11 cellular contexts compared by ENCODE assay signal in the genomic region with DNA sequence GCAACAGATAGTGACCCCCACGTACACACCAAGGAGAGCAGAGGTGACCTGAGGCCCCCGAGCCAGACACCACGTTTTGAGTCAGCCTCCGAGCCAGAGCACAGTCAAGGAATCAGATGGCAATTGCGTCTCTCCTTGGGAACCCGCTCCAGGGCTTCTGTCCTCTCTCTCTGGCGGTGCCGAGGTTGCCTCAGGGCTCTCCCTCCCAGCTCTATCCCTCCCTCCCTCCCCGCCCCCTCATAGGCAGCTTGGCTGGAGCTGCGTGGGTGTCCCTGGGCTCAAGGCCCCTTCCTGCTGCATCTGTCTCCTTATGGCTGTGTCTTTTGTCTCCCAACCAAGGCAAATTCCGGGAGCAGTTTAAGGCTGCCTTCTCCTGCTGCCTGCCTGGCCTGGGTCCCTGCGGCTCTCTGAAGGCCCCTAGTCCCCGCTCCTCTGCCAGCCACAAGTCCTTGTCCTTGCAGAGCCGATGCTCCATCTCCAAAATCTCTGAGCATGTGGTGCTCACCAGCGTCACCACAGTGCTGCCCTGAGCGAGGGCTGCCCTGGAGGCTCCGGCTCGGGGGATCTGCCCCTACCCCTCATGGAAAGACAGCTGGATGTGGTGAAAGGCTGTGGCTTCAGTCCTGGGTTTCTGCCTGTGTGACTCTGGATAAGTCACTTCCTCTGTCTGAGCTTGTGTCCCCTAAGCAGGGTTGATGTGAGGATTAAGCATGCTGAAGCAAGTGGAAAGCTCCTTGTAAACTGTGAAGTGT.
A peak's percentile ranks its signal among the peaks of the same experiment; 100 is the strongest.
DNase-seq lines count a peak whose midpoint lies in the region; ATAC-seq and TF ChIP-seq lines count a peak whose summit lies in the region.
"Had no signal": no experiment of that assay in that cellular context is flagged by ENCODE, and none has a peak within 500 bp of the region (broad histone marks: within the 10 kb centered on the region; RNA-seq: fewer than 3 reads in every experiment).

No MANE protein-coding gene starts in this region.

- peaks cover 42% of the 10 kb centered on the region for H3K36me3 ChIP-seq in muscle layer of colon (ENCODE audit: insufficient read depth, low read length)

- H3K27ac Mint-ChIP-seq in stimulated activated naive CD8-positive, alpha-beta T cell treated with anti-CD3 and anti-CD28 coated beads, Interleukin-15, Interleukin-2, amounts not matched to agents 100 ng/mL and 50 ng/mL, for 24 hours = peak overlapping the region; percentile 45

- H3K9me3 ChIP-seq in muscle layer of colon (ENCODE audit: low read length) = no peaks in the 10 kb centered on the region
- H3K9me3 ChIP-seq: Peyer's patch had no signal

- H3K27me3 Mint-ChIP-seq in stimulated activated naive CD8-positive, alpha-beta T cell treated with anti-CD3 and anti-CD28 coated beads, Interleukin-15, Interleukin-2, amounts not matched to agents 100 ng/mL and 50 ng/mL, for 24 hours = no peaks in the 10 kb centered on the region

- H3K4me1 Mint-ChIP-seq in stimulated activated naive CD8-positive, alpha-beta T cell treated with anti-CD3 and anti-CD28 coated beads, Interleukin-15, Interleukin-2, amounts not matched to agents 100 ng/mL and 50 ng/mL, for 24 hours (ENCODE audit: low read depth) = peaks cover 10% of the 10 kb centered on the region

- H3K27me3 ChIP-seq in muscle layer of colon (ENCODE audit: control insufficient read depth in 1 of 2, insufficient read depth in 2 of 2, low read length in 2 of 2) = no peaks in the 10 kb centered on the region
- H3K27me3 ChIP-seq: Peyer's patch had no signal

- no peak for DNase-seq in stimulated activated naive CD8-positive, alpha-beta T cell treated with anti-CD3 and anti-CD28 coated beads, Interleukin-15, Interleukin-2, amounts not matched to agents 100 U/mL and 50 U/mL, for 24 hours
- DNase-seq in coronary artery (ENCODE audit: low spot score) = no peak
- DNase-seq in activated effector memory CD4-positive, alpha-beta T cell treated with anti-CD3 and anti-CD28 coated beads, Interleukin-2, amount 50 U/mL, for 16 hours = no peak
- no peak for DNase-seq in COLO829 (ENCODE audit: low spot score)
- DNase-seq in SKM-1 (lab: John Stamatoyannopoulos, UW; ENCODE audit: unreplicated experiment) = no peak
- DNase-seq: KG1 had no signal

- TF ChIP-seq CTCF in coronary artery (IDR thresholded peaks at IDR 0.05) = no peak

- no peak overlapping the region for H3K9ac ChIP-seq in muscle layer of colon (ENCODE audit: low read length)

- H3K27ac ChIP-seq in coronary artery = peak overlapping the region; percentile 74 to 96
- H3K27ac ChIP-seq in muscle layer of colon (ENCODE audit: low read depth, low read length) = peak overlapping the region; percentile 36
- H3K27ac ChIP-seq: C4-2B, Peyer's patch had no signal

- peaks cover 14% of the 10 kb centered on the region for H3K4me1 ChIP-seq in muscle layer of colon (ENCODE audit: insufficient read depth, low read length)

- no peak overlapping the region for H3K4me3 ChIP-seq in coronary artery
- H3K4me3 ChIP-seq in muscle layer of colon (ENCODE audit: low read depth in 1 of 2, low read length in 2 of 2) = no peak overlapping the region
- H3K4me3 ChIP-seq: Peyer's patch had no signal

- H3K9me3 Mint-ChIP-seq in stimulated activated naive CD8-positive, alpha-beta T cell treated with anti-CD3 and anti-CD28 coated beads, Interleukin-15, Interleukin-2, amounts not matched to agents 100 ng/mL and 50 ng/mL, for 24 hours = no peaks in the 10 kb centered on the region

- no peak for ATAC-seq in stimulated activated naive CD8-positive, alpha-beta T cell treated with anti-CD3 and anti-CD28 coated beads, Interleukin-15, Interleukin-2, amounts not matched to agents 100 U/mL and 50 U/mL, for 24 hours
- ATAC-seq in HG03108 (IDR thresholded peaks at IDR 0.05; ENCODE audit: unreplicated experiment) = no peak

- peaks cover 40% of the 10 kb centered on the region for H3K36me3 Mint-ChIP-seq in stimulated activated naive CD8-positive, alpha-beta T cell treated with anti-CD3 and anti-CD28 coated beads, Interleukin-15, Interleukin-2, amounts not matched to agents 100 ng/mL and 50 ng/mL, for 24 hours (ENCODE audit: low read depth)

- H3K4me3 Mint-ChIP-seq in stimulated activated naive CD8-positive, alpha-beta T cell treated with anti-CD3 and anti-CD28 coated beads, Interleukin-15, Interleukin-2, amounts not matched to agents 100 ng/mL and 50 ng/mL, for 24 hours = no peak overlapping the region
